In the genomic region with DNA sequence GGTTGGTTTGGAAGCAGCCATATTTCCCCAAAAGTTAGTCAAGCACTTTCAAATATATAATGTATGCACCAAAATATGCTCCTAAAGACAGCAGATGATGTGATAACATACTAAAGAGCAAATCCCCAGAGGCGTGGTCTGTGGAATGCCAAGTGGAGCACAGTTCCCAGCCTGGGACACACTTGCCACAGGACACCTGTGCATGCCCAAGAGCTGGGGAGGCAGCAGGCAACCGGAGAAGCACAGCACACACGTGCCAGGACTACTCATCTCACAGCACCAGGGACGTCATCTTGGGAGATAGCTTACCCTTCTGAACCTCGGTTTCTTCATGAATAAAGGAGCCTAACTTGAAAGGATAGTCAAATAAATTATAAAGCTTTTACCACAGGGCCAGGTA, we compare ENCODE assay signal across 22 cellular contexts.
"Had no signal": no experiment of that assay in that cellular context is flagged by ENCODE, and none has a peak within 500 bp of the region (broad histone marks: within the 10 kb centered on the region; RNA-seq: fewer than 3 reads in every experiment).

No MANE protein-coding gene starts in this region.

- ATAC-seq: effector memory CD8-positive, alpha-beta T cell; esophagus mucosa; heart right ventricle; left cardiac atrium; left lung; left ventricle myocardium superior; lower lobe of right lung; mucosa of descending colon had no signal

- DNase-seq: colonic mucosa; cortex of kidney; effector CD8-positive, alpha-beta T cell; effector memory CD8-positive, alpha-beta T cell; endodermal cell; erythroblast; esophagus squamous epithelium; foreskin fibroblast; foreskin melanocyte; glutamatergic neuron; head of caudate nucleus; heart right ventricle; hippocampal formation; left cardiac atrium; left lung; left ventricle myocardium superior; lower lobe of right lung; mesenchymal stem cell; mucosa of descending colon had no signal

- H3K36me3 ChIP-seq: colonic mucosa, gastrocnemius medialis, lower lobe of right lung had no signal

- H3K27ac ChIP-seq: colonic mucosa, epithelial cell of prostate, esophagus squamous epithelium, gastrocnemius medialis, heart right ventricle, left lung, lower lobe of right lung had no signal

- H3K27me3 ChIP-seq: colonic mucosa, esophagus squamous epithelium, gastrocnemius medialis, heart right ventricle, left lung had no signal

- H3K4me1 ChIP-seq: colonic mucosa, esophagus squamous epithelium had no signal

- H3K4me3 ChIP-seq: colonic mucosa, esophagus squamous epithelium, gastrocnemius medialis, heart right ventricle, left lung, lower lobe of right lung, mucosa of descending colon had no signal

- H3K9me3 ChIP-seq: colonic mucosa, esophagus squamous epithelium, gastrocnemius medialis, heart right ventricle, left lung, lower lobe of right lung, mucosa of descending colon had no signal
